Comparison of ENCODE assay signal across 22 cellular contexts in genomic region chr16:84955427-84955826, GRCh38.
"Had no signal": no experiment of that assay in that cellular context is flagged by ENCODE, and none has a peak within 500 bp of the region (broad histone marks: within the 10 kb centered on the region; RNA-seq: fewer than 3 reads in every experiment).

No MANE protein-coding gene starts in this region.

- ATAC-seq: activated CD8-positive, alpha-beta T cell treated with anti-CD3 and anti-CD28 coated beads for 36 hours; lower lobe of right lung; naive thymus-derived CD8-positive, alpha-beta T cell; stimulated activated naive CD8-positive, alpha-beta T cell treated with anti-CD3 and anti-CD28 coated beads, Interleukin-15, Interleukin-2, amounts not matched to agents 100 U/mL and 50 U/mL, for 24 hours had no signal

- H3K9me3 Mint-ChIP-seq: activated CD8-positive, alpha-beta T cell treated with anti-CD3 and anti-CD28 coated beads for 36 hours; activated naive CD4-positive, alpha-beta T cell treated with anti-CD3 and anti-CD28 coated beads for 36 hours; activated T-cell treated with anti-CD3 and anti-CD28 coated beads, Interleukin-2, amount 50 U/mL, for 24 hours; brain; naive thymus-derived CD8-positive, alpha-beta T cell had no signal

- H3K79me2 ChIP-seq: parathyroid adenoma had no signal

- H3K9ac ChIP-seq: parathyroid adenoma had no signal

- H3K4me1 ChIP-seq: colonic mucosa, parathyroid adenoma had no signal

- H3K27ac Mint-ChIP-seq: activated CD8-positive, alpha-beta T cell treated with anti-CD3 and anti-CD28 coated beads for 36 hours; activated naive CD4-positive, alpha-beta T cell treated with anti-CD3 and anti-CD28 coated beads for 36 hours; activated T-cell treated with anti-CD3 and anti-CD28 coated beads, Interleukin-2, amount 50 U/mL, for 24 hours; brain; endodermal cell had no signal

- H3K36me3 Mint-ChIP-seq: brain; naive thymus-derived CD8-positive, alpha-beta T cell had no signal

- H2AFZ ChIP-seq: parathyroid adenoma had no signal

- H3K27me3 ChIP-seq: colonic mucosa, sigmoid colon, tibial nerve, uterus had no signal

- H3K4me3 ChIP-seq: colonic mucosa, lower lobe of right lung, sigmoid colon, tibial nerve, uterus had no signal

- H3K4me3 Mint-ChIP-seq: activated CD8-positive, alpha-beta T cell treated with anti-CD3 and anti-CD28 coated beads for 36 hours; activated naive CD4-positive, alpha-beta T cell treated with anti-CD3 and anti-CD28 coated beads for 36 hours; activated T-cell treated with anti-CD3 and anti-CD28 coated beads, Interleukin-2, amount 50 U/mL, for 24 hours; brain; endodermal cell; naive thymus-derived CD8-positive, alpha-beta T cell had no signal

- H3K36me3 ChIP-seq: colonic mucosa, lower lobe of right lung, sigmoid colon, tibial nerve, uterus had no signal

- DNase-seq: activated CD4-positive, alpha-beta T cell treated with anti-CD3 and anti-CD28 coated beads for 48 hours; activated CD4-positive, CD25-positive, alpha-beta regulatory T cell; activated CD8-positive, alpha-beta T cell treated with anti-CD3 and anti-CD28 coated beads for 36 hours; activated naive CD4-positive, alpha-beta T cell treated with anti-CD3 and anti-CD28 coated beads for 36 hours; activated T-cell treated with anti-CD3 and anti-CD28 coated beads, Interleukin-2, amount 50 U/mL, for 24 hours; central memory CD4-positive, alpha-beta T cell; colonic mucosa; endodermal cell; foreskin fibroblast; lower lobe of right lung; naive thymus-derived CD8-positive, alpha-beta T cell; sigmoid colon; stimulated activated CD4-positive, alpha-beta T cell treated with anti-CD3 and anti-CD28 coated beads, Interleukin-12 subunit alpha, Interleukin-12 subunit beta, amount 100 ng/mL, for 4 hours; stimulated activated CD4-positive, alpha-beta T cell treated with anti-CD3 and anti-CD28 coated beads, Interleukin-1b, Interleukin-23, amount 100 ng/mL, for 48 hours; stimulated activated CD8-positive, alpha-beta memory T cell treated with anti-CD3 and anti-CD28 coated beads, Interleukin-4, amount 100 ng/mL, for 48 hours; stimulated activated naive CD8-positive, alpha-beta T cell treated with anti-CD3 and anti-CD28 coated beads, Interleukin-15, Interleukin-2, amounts not matched to agents 100 U/mL and 50 U/mL, for 24 hours; T-helper 9 cell; uterus had no signal

- H3K27ac ChIP-seq: colonic mucosa, epithelial cell of prostate, lower lobe of right lung, parathyroid adenoma, sigmoid colon, tibial nerve, uterus had no signal

- H3K27me3 Mint-ChIP-seq: activated CD8-positive, alpha-beta T cell treated with anti-CD3 and anti-CD28 coated beads for 36 hours; activated T-cell treated with anti-CD3 and anti-CD28 coated beads, Interleukin-2, amount 50 U/mL, for 24 hours had no signal

- H3K9me3 ChIP-seq: colonic mucosa, lower lobe of right lung, sigmoid colon, tibial nerve, uterus had no signal
